In the genomic region with DNA sequence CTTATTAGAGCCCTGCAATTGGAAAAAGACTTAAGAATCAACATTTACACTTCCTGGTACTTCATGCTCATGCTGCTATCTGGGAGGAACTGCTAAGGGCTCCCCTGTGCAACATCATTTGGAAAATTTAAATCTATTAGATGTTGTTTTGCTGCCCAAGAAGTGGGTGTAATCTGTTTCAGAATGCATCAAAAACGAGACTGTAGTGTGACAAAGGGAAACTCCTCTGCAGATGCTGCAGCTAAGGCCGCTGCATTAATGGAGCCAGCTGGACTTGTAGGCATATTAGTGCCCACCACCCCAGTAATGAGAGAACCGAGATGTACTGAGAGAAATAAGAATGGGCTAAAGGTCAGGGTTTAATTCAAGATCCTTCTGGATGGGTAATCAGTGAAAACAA, we compare ENCODE assay signal across 19 cellular contexts. TPM values are rescaled to one million over a fixed set of nuclear protein-coding genes. Genes with fewer than 3 reads are reported as not detected.
DNase-seq lines count a peak whose midpoint lies in the region; ATAC-seq, FAIRE-seq and TF ChIP-seq lines count a peak whose summit lies in the region.
"Had no signal": no experiment of that assay in that cellular context is flagged by ENCODE, and none has a peak within 500 bp of the region (broad histone marks: within the 10 kb centered on the region; RNA-seq: fewer than 3 reads in every experiment).

No MANE protein-coding gene starts in this region.

- no peaks in the 10 kb centered on the region for H3K4me1 Mint-ChIP-seq in T-helper 17 cell
- H3K4me1 Mint-ChIP-seq: CD8-positive, alpha-beta memory T cell had no signal

- intact Hi-C loops in GM12878 (cut with micrococcal nuclease; ENCODE audit: unreplicated experiment) = no loop called here

- no peaks in the 10 kb centered on the region for H3K4me1 ChIP-seq in GM12878 (ENCODE audit: control insufficient read depth, insufficient read depth, low read length)
- H3K4me1 ChIP-seq: BLaER1 treated with 17β-estradiol and CSF1 and Interleukin-3, amounts not matched to agents 10 nM and 100 nM had no signal

- no peak overlapping the region for H3K4me3 ChIP-seq in GM12878
- H3K4me3 ChIP-seq: BLaER1 treated with 17β-estradiol and CSF1 and Interleukin-3, amounts not matched to agents 10 nM and 100 nM; GM23338 had no signal

- H3K4me2 ChIP-seq in GM12878 (ENCODE audit: control insufficient read depth, insufficient read depth) = no peak overlapping the region
- H3K4me2 ChIP-seq: BLaER1 treated with 17β-estradiol and CSF1 and Interleukin-3, amounts not matched to agents 10 nM and 100 nM; GM23338; KMS-11 had no signal

- TF ChIP-seq POLR2A in GM12891 (IDR thresholded peaks at IDR 0.05; ENCODE audit: low read depth, low read length) = no peak
- TF ChIP-seq POLR2A in GM12878 (IDR thresholded peaks at IDR 0.05; ENCODE audit: low read depth, low read length) = no peak

- FAIRE-seq in GM12891 (lab: Jason Lieb, UNC) = no peak
- no peak for FAIRE-seq in GM12878 (lab: Jason Lieb, UNC)
- FAIRE-seq: A204.1 had no signal

- no TSS peak for BruUV-seq in GM12878 (replicated peaks; lab: Mats Ljungman, UMichigan)

- CTCF ChIA-PET in GM12878 (lab: Yijun Ruan, JAX) = interaction anchor here (0.7 kb wide), 1 partner anchor 42 kb away, joined by 4 read pairs; no protein-coding TSS in a partner anchor

- H3K36me3 Mint-ChIP-seq in T-helper 17 cell (ENCODE audit: low read depth) = peaks cover 3% of the 10 kb centered on the region

- H3K79me2 ChIP-seq in GM12878 (ENCODE audit: control insufficient read depth, insufficient read depth, low read length) = no peaks in the 10 kb centered on the region

- TF ChIP-seq CTCF in GM12878 (IDR thresholded peaks at IDR 0.05 in 2 of 3, conservative IDR thresholded peaks at IDR 0.05 in 1 of 3; ENCODE audit: control insufficient read depth in 2 of 3, extremely low read depth in 1 of 3, insufficient read depth in 1 of 3, low read depth in 3 of 3, low read length in 3 of 3) = no peak

- no peak for TF ChIP-seq RAD21 in GM12878 (IDR thresholded peaks at IDR 0.05; ENCODE audit: insufficient read depth, low read depth, low read length)

- RAD21 ChIA-PET in GM12878 (lab: Charles Lee; ENCODE audit: unreplicated experiment) = no interaction called here

- H3K9me3 ChIP-seq in GM12878 (replicated peaks; ENCODE audit: control insufficient read depth, insufficient read depth, low read length) = no peaks in the 10 kb centered on the region
- H3K9me3 ChIP-seq in T-helper 17 cell (ENCODE audit: control insufficient read depth, low read length, poor library complexity, severe bottlenecking) = no peaks in the 10 kb centered on the region

- SMC1A ChIA-PET in GM12878 (lab: Charles Lee; ENCODE audit: uncharacterized antibody, unreplicated experiment) = interaction anchor here (0.9 kb wide), 1 partner anchor 9 kb away, joined by 3 read pairs; no protein-coding TSS in a partner anchor

- no peak overlapping the region for H3K27ac Mint-ChIP-seq in T-helper 17 cell
- H3K27ac Mint-ChIP-seq: GM23338 had no signal

- no peak overlapping the region for H2AFZ ChIP-seq in GM12878 (ENCODE audit: control insufficient read depth, low read depth, low read length)
- H2AFZ ChIP-seq: GM23338 had no signal

- no peak overlapping the region for H3K27ac ChIP-seq in GM12878 (ENCODE audit: control insufficient read depth, insufficient read depth)
- H3K27ac ChIP-seq: BLaER1 treated with 17β-estradiol and CSF1 and Interleukin-3, amounts not matched to agents 10 nM and 100 nM; KMS-11 had no signal

- H3K9ac ChIP-seq in GM12878 (ENCODE audit: control insufficient read depth, insufficient read depth, low read length) = no peak overlapping the region
- H3K9ac ChIP-seq: BLaER1 treated with 17β-estradiol and CSF1 and Interleukin-3, amounts not matched to agents 10 nM and 100 nM; KMS-11 had no signal

- no peak overlapping the region for H3K4me3 Mint-ChIP-seq in T-helper 17 cell
- H3K4me3 Mint-ChIP-seq: CD8-positive, alpha-beta memory T cell; GM23338 had no signal

- no peaks in the 10 kb centered on the region for H4K20me1 ChIP-seq in GM12878 (ENCODE audit: control insufficient read depth, insufficient read depth)
- H4K20me1 ChIP-seq: BLaER1 treated with 17β-estradiol and CSF1 and Interleukin-3, amounts not matched to agents 10 nM and 100 nM had no signal

- DNase-seq in GM12891 (ENCODE audit: insufficient read length, low spot score) (no peak), GM12878 (ENCODE audit: low read depth, low spot score) (no peak), ecto neural progenitor cell (ENCODE audit: low spot score) (no peak), NCI-H1930 (lab: John Stamatoyannopoulos, UW) (no peak), T-helper 17 cell (no peak)
- DNase-seq: CD8-positive, alpha-beta memory T cell; DMS79 treated with DMSO at 0.1 percent for 48 hours; NCI-H1048; NCI-H1694; NCI-H226; NCI-H526 treated with DMSO at 0.1 percent for 48 hours; SHP77 had no signal

- WGBS in GM12878 (ENCODE audit: insufficient coverage, insufficient replicate concordance, low lambda C conversion rate, missing lambda C conversion rate) = 21% methylated on average over 3 of the region's 3 CpGs

- H3K27me3 Mint-ChIP-seq in T-helper 17 cell = peaks cover 6% of the 10 kb centered on the region

- peaks cover 0 to 5% of the 10 kb centered on the region in 2 experiments; a peak in 1 of 4 replicates for H3K36me3 ChIP-seq in GM12878 (ENCODE audit: control insufficient read depth in 2 of 2, insufficient read depth in 2 of 2, low read length in 1 of 2)

- POLR2A ChIA-PET in GM12878 (lab: Charles Lee) = no interaction called here

- TF ChIP-seq EP300 in GM12878 (IDR thresholded peaks at IDR 0.05; ENCODE audit: borderline replicate concordance in 1 of 2, control insufficient read depth in 1 of 2, low read depth in 2 of 2, low read length in 2 of 2) = no peak

- no peaks in the 10 kb centered on the region for H3K27me3 ChIP-seq in GM12878 (replicated peaks in 1 of 2; ENCODE audit: control insufficient read depth in 2 of 2, insufficient read depth in 2 of 2, low read length in 1 of 2)
- H3K27me3 ChIP-seq: BLaER1 treated with 17β-estradiol and CSF1 and Interleukin-3, amounts not matched to agents 10 nM and 100 nM had no signal

- in situ Hi-C loops in GM12878 (cut with MboI) = no loop called here

- ATAC-seq in GM21529 (IDR thresholded peaks at IDR 0.05; ENCODE audit: unreplicated experiment) (peak; percentile 66), HG02852 (IDR thresholded peaks at IDR 0.05; ENCODE audit: unreplicated experiment) (peak; percentile 51), GM12878 (peak; percentile 70), T-helper 17 cell (no peak)
- ATAC-seq: GM23338, HCT116 had no signal

RNA-seq across cellular contexts. Expression of a gene that starts 11.1 kb away (rescaled TPM):
- polyA plus RNA-seq in GM12891 (2012; ENCODE audit: low read depth, missing spikeins) = 31.6 TPM
- total RNA-seq in GM12878 (2013; cell fraction: nucleolus; rRNA removed) = 27.2 and 28.4 TPM in 2 replicates
- total RNA-seq in GM12878 (2014; rRNA removed) (55.6 and 67.0 TPM in 2 replicates), GM12878 (2014; rRNA removed; fragmentation: Illumina TruSeq; extraction: Trizol) (56.3 and 64.1 TPM in 2 replicates), GM12878 (2021) (42.2 and 43.0 TPM in 2 replicates), T-helper 17 cell (10 to 100 TPM; 23.7 to 29.4 TPM)
- polyA plus RNA-seq in GM12878 (2011; ENCODE audit: low read depth) = 14.1 TPM
- polyA plus RNA-seq in GM12878 (2011; rRNA removed) (90.9 and 94.3 TPM in 2 replicates), GM12878 (2014; fragmentation: Illumina TruSeq; extraction: Trizol) (63.4 and 81.3 TPM in 2 replicates), GM12878 (2014; fragmentation: Nextera tagmentation; extraction: Ambion mirVana) (10 to 100 TPM; 37.4 to 52.7 TPM), GM12878 (2014; rRNA removed) (43.3 and 46.4 TPM in 2 replicates), GM12878 (2016; fragmentation: Nextera tagmentation; extraction: Ambion mirVana) (10 to 100 TPM; 58.3 to 70.7 TPM)
- polyA plus RNA-seq in GM12878 (2011; cell fraction: cytosol; rRNA removed) = 39.9 and 43.7 TPM in 2 replicates
- 30.6 and 38.6 TPM in 2 replicates for polyA plus RNA-seq in GM12878 (2011; cell fraction: nucleus; rRNA removed)
- polyA plus RNA-seq in GM12878 (2012) = 26.2 and 35.9 TPM in 2 replicates
- polyA minus RNA-seq in GM12878 (2011; rRNA and poly(A)+ RNA removed) = 59.9 and 66.1 TPM in 2 replicates
- polyA minus RNA-seq in GM12878 (2011; cell fraction: cytosol; rRNA and poly(A)+ RNA removed) = 22.3 and 22.8 TPM in 2 replicates
- polyA minus RNA-seq in GM12878 (2011; cell fraction: nucleus; rRNA and poly(A)+ RNA removed) = 10.8 and 17.7 TPM in 2 replicates

RNA-seq across cellular contexts. Expression of a gene that starts 35.0 kb away (rescaled TPM):
- 25.3 TPM for polyA plus RNA-seq in GM12891 (2012; ENCODE audit: low read depth, missing spikeins)
- total RNA-seq in GM12878 (2013; cell fraction: nucleolus; rRNA removed) = 185 and 188 TPM in 2 replicates
- total RNA-seq in GM12878 (2014; rRNA removed) = 47.1 and 66.6 TPM in 2 replicates
- 56.8 and 60.7 TPM in 2 replicates for total RNA-seq in GM12878 (2014; rRNA removed; fragmentation: Illumina TruSeq; extraction: Trizol)
- total RNA-seq in GM12878 (2021) = 58.4 and 63.3 TPM in 2 replicates
- 24.2 TPM for polyA plus RNA-seq in GM12878 (2011; ENCODE audit: low read depth)
- polyA plus RNA-seq in GM12878 (2011; rRNA removed) = 59.6 and 72.4 TPM in 2 replicates
- 42.4 and 46.2 TPM in 2 replicates for polyA plus RNA-seq in GM12878 (2011; cell fraction: cytosol; rRNA removed)
- 110 and 163 TPM in 2 replicates for polyA plus RNA-seq in GM12878 (2011; cell fraction: nucleus; rRNA removed)
- 24.6 and 34.4 TPM in 2 replicates for polyA plus RNA-seq in GM12878 (2012)
- polyA plus RNA-seq in GM12878 (2014; fragmentation: Illumina TruSeq; extraction: Trizol) = 43.6 and 59.2 TPM in 2 replicates
- polyA plus RNA-seq in GM12878 (2014; fragmentation: Nextera tagmentation; extraction: Ambion mirVana) = 10 to 100 TPM; 20.8 to 23.1 TPM
- 34.5 and 41.1 TPM in 2 replicates for polyA plus RNA-seq in GM12878 (2014; rRNA removed)
- polyA plus RNA-seq in GM12878 (2016; fragmentation: Nextera tagmentation; extraction: Ambion mirVana) = 10 to 100 TPM; 64.9 to 73.1 TPM
- 112 and 115 TPM in 2 replicates for polyA minus RNA-seq in GM12878 (2011; rRNA and poly(A)+ RNA removed)
- 24.5 and 31.7 TPM in 2 replicates for polyA minus RNA-seq in GM12878 (2011; cell fraction: cytosol; rRNA and poly(A)+ RNA removed)
- 85.1 and 112 TPM in 2 replicates for polyA minus RNA-seq in GM12878 (2011; cell fraction: nucleus; rRNA and poly(A)+ RNA removed)
- 10 to 100 TPM; 42.6 to 49.5 TPM for total RNA-seq in T-helper 17 cell

RNA-seq across cellular contexts. Expression of a gene that starts 53.0 kb away (rescaled TPM):
- polyA plus RNA-seq in GM12891 (2012; ENCODE audit: low read depth, missing spikeins) = 2.8 TPM
- total RNA-seq in GM12878 (2013; cell fraction: nucleolus; rRNA removed) = 27.1 and 27.9 TPM in 2 replicates
- 9.4 and 13.0 TPM in 2 replicates for total RNA-seq in GM12878 (2014; rRNA removed)
- 9.9 and 10.6 TPM in 2 replicates for total RNA-seq in GM12878 (2014; rRNA removed; fragmentation: Illumina TruSeq; extraction: Trizol)
- 5.6 and 6.1 TPM in 2 replicates for total RNA-seq in GM12878 (2021)
- 1.0 TPM for polyA plus RNA-seq in GM12878 (2011; ENCODE audit: low read depth)
- polyA plus RNA-seq in GM12878 (2011; rRNA removed) = 12.0 and 16.4 TPM in 2 replicates
- polyA plus RNA-seq in GM12878 (2011; cell fraction: cytosol; rRNA removed) = 3.3 and 4.2 TPM in 2 replicates
- polyA plus RNA-seq in GM12878 (2011; cell fraction: nucleus; rRNA removed) = 17.5 and 18.4 TPM in 2 replicates
- polyA plus RNA-seq in GM12878 (2012) = 1.8 and 4.2 TPM in 2 replicates
- 10.6 and 14.9 TPM in 2 replicates for polyA plus RNA-seq in GM12878 (2014; fragmentation: Illumina TruSeq; extraction: Trizol)
- polyA plus RNA-seq in GM12878 (2014; fragmentation: Nextera tagmentation; extraction: Ambion mirVana) = 1 to 10 TPM; 7.4 to 8.8 TPM
- polyA plus RNA-seq in GM12878 (2014; rRNA removed) = 6.5 and 6.9 TPM in 2 replicates
- polyA plus RNA-seq in GM12878 (2016; fragmentation: Nextera tagmentation; extraction: Ambion mirVana) = 10 to 100 TPM; 12.9 to 15.1 TPM
- 9.8 and 15.1 TPM in 2 replicates for polyA minus RNA-seq in GM12878 (2011; rRNA and poly(A)+ RNA removed)
- 1.9 and 2.9 TPM in 2 replicates for polyA minus RNA-seq in GM12878 (2011; cell fraction: cytosol; rRNA and poly(A)+ RNA removed)
- 9.1 and 12.9 TPM in 2 replicates for polyA minus RNA-seq in GM12878 (2011; cell fraction: nucleus; rRNA and poly(A)+ RNA removed)
- 1 to 10 TPM in 1 of 2 donors, under 1 TPM in 1; 0.99 to 1.6 TPM for total RNA-seq in T-helper 17 cell
